In genomic region chr19:11563530-11563929, GRCh38 we compare ENCODE assay signal across 22 cellular contexts. TPM values are rescaled to one million over a fixed set of nuclear protein-coding genes. Genes with fewer than 3 reads are reported as not detected.
DNase-seq lines count a peak whose midpoint lies in the region; ATAC-seq and TF ChIP-seq lines count a peak whose summit lies in the region.
"Had no signal": no experiment of that assay in that cellular context is flagged by ENCODE, and none has a peak within 500 bp of the region (broad histone marks: within the 10 kb centered on the region; RNA-seq: fewer than 3 reads in every experiment).

No MANE protein-coding gene starts in this region.

- no peak overlapping the region for H3K4me3 Mint-ChIP-seq in activated T-helper 2 cell treated with anti-CD3 and anti-CD28 coated beads, Interferon-gamma antibody, Interleukin-2, Interleukin-4, amounts not matched to agents 10 μg/mL and 5 μg/mL and 100 μg/mL, durations not matched to agents 14 hours and 24 hours and 36 hours (ENCODE audit: low read depth)
- H3K4me3 Mint-ChIP-seq: GM23338 had no signal

- peak overlapping the region; percentile 28 for H3K27ac Mint-ChIP-seq in activated T-helper 2 cell treated with anti-CD3 and anti-CD28 coated beads, Interferon-gamma antibody, Interleukin-2, Interleukin-4, amounts not matched to agents 10 μg/mL and 5 μg/mL and 100 μg/mL, durations not matched to agents 14 hours and 24 hours and 36 hours
- H3K27ac Mint-ChIP-seq: GM23338 had no signal

- no peaks in the 10 kb centered on the region for H3K27me3 Mint-ChIP-seq in activated T-helper 2 cell treated with anti-CD3 and anti-CD28 coated beads, Interferon-gamma antibody, Interleukin-2, Interleukin-4, amounts not matched to agents 10 μg/mL and 5 μg/mL and 100 μg/mL, durations not matched to agents 14 hours and 24 hours and 36 hours (ENCODE audit: low read depth)

- H3K4me3 ChIP-seq in DOHH2 (ENCODE audit: low read length) (0 out of 2 replicates have a peak overlapping the region, but pooled peaks have one; percentile 3), OCI-LY7 (ENCODE audit: low read depth, low read length, poor library complexity, severe bottlenecking) (no peak overlapping the region), spleen (no peak overlapping the region)
- H3K4me3 ChIP-seq: GM23338, Peyer's patch, SK-N-MC had no signal

- TF ChIP-seq POLR2A in spleen (IDR thresholded peaks at IDR 0.05): no peak

- BruUV-seq in OCI-LY7 (replicated peaks; lab: Mats Ljungman, UMichigan): no TSS peak

- CTCF ChIA-PET in OCI-LY7 (lab: Charles Lee; ENCODE audit: unreplicated experiment) (no interaction called here), RWPE1 (lab: Yijun Ruan, JAX) (interaction anchor here (1.1 kb wide), 1 partner anchor 24 kb away, joined by 3 read pairs; no protein-coding TSS in a partner anchor)

- WGBS in spleen, 5 donors: 72 to 84% (median 75%) methylated on average over 8 of the region's 8 CpGs

- H4K20me1 ChIP-seq in DOHH2 (ENCODE audit: control insufficient read depth, insufficient read depth, low read depth, low read length): no peaks in the 10 kb centered on the region; the same call in 1 of the 2 replicates
- peaks cover 3% of the 10 kb centered on the region; the same call in 1 of the 2 replicates for H4K20me1 ChIP-seq in OCI-LY7 (ENCODE audit: insufficient read depth, low read length)

- POLR2A ChIA-PET in OCI-LY7 (lab: Charles Lee) (interaction anchor here (1.0 to 1.1 kb wide), 2 partner anchors 15 to 34 kb away, joined by 3 read pairs; partner anchors contain the start of gene ECSIT), RWPE1 (lab: Yijun Ruan, JAX; ENCODE audit: low non-redundant PET) (no interaction called here)

- H3K27me3 ChIP-seq in DOHH2 (ENCODE audit: control insufficient read depth, low read length) (no peaks in the 10 kb centered on the region), spleen (replicated peaks in 1 of 7) (no peaks in the 10 kb centered on the region)
- H3K27me3 ChIP-seq: Peyer's patch had no signal

- H3K9me3 ChIP-seq in DOHH2 (ENCODE audit: control insufficient read depth, insufficient read depth, low read length) (no peaks in the 10 kb centered on the region), OCI-LY7 (ENCODE audit: low read length) (no peaks in the 10 kb centered on the region), spleen (no peaks in the 10 kb centered on the region)
- H3K9me3 ChIP-seq: Peyer's patch had no signal

- H3K36me3 ChIP-seq in DOHH2 (ENCODE audit: control insufficient read depth, low read length): peaks cover 14% of the 10 kb centered on the region
- no peaks in the 10 kb centered on the region for H3K36me3 ChIP-seq in OCI-LY7 (ENCODE audit: insufficient read depth, low read length)
- H3K36me3 ChIP-seq in spleen: no peaks in the 10 kb centered on the region
- H3K36me3 ChIP-seq: Peyer's patch had no signal

- H3K4me1 ChIP-seq in DOHH2 (ENCODE audit: control insufficient read depth, low read length) (peaks cover 75% of the 10 kb centered on the region), OCI-LY7 (ENCODE audit: insufficient read depth, low read length, poor library complexity, severe bottlenecking) (peaks cover 63% of the 10 kb centered on the region), spleen (peaks cover 14 to 87% (median 31%) of the 10 kb centered on the region in 6 donors)

- peaks cover 53% of the 10 kb centered on the region for H3K79me2 ChIP-seq in DOHH2 (ENCODE audit: control insufficient read depth, low read length)
- peaks cover 19% of the 10 kb centered on the region for H3K79me2 ChIP-seq in OCI-LY7 (ENCODE audit: insufficient read depth, low read depth, low read length)

- H3K27ac ChIP-seq in DOHH2 (ENCODE audit: low read depth, low read length) (peak overlapping the region; percentile 84), OCI-LY7 (ENCODE audit: low read depth, low read length, poor library complexity, severe bottlenecking) (peak overlapping the region; percentile 44), spleen (peak overlapping the region in 5 of 8 donors; percentile 15 to 59 (median 27)), RWPE1 (no peak overlapping the region)
- H3K27ac ChIP-seq: SK-N-MC had no signal

- ATAC-seq in HG02610 (IDR thresholded peaks at IDR 0.05; ENCODE audit: unreplicated experiment): no peak
- ATAC-seq: GM23338 had no signal

- H3K36me3 Mint-ChIP-seq in activated T-helper 2 cell treated with anti-CD3 and anti-CD28 coated beads, Interferon-gamma antibody, Interleukin-2, Interleukin-4, amounts not matched to agents 10 μg/mL and 5 μg/mL and 100 μg/mL, durations not matched to agents 14 hours and 24 hours and 36 hours (ENCODE audit: low read depth): no peaks in the 10 kb centered on the region

- H3K4me2 ChIP-seq in DOHH2 (ENCODE audit: low read length): peak overlapping the region; percentile 59
- H3K4me2 ChIP-seq in OCI-LY7 (ENCODE audit: low read length): peak overlapping the region; percentile 25; the same call in 1 of the 2 replicates
- H3K4me2 ChIP-seq: GM23338 had no signal

- intact Hi-C loops in OCI-LY7 (cut with micrococcal nuclease; ENCODE audit: unreplicated experiment) (no loop called here), spleen (cut with DNase I; ENCODE audit: low total_unique reads) (no loop called here)
- intact Hi-C loops in activated T-helper 2 cell treated with anti-CD3 and anti-CD28 coated beads, Interferon-gamma antibody, Interleukin-2, Interleukin-4, amounts not matched to agents 10 μg/mL and 5 μg/mL and 100 μg/mL, durations not matched to agents 14 hours and 24 hours and 36 hours (cut with micrococcal nuclease): no loop called here

- DNase-seq in OCI-LY7 (ENCODE audit: low spot score) (no peak), spleen (no peak), RWPE1 (ENCODE audit: low spot score) (no peak), NCI-H1048 (lab: John Stamatoyannopoulos, UW) (no peak)
- no peak for DNase-seq in activated T-helper 2 cell treated with anti-CD3 and anti-CD28 coated beads, Interferon-gamma antibody, Interleukin-2, Interleukin-4, amounts not matched to agents 10 μg/mL and 5 μg/mL and 100 μg/mL, durations not matched to agents 14 hours and 24 hours and 36 hours (ENCODE audit: low spot score)
- DNase-seq: ACHN, AML-193, COR-L47, DMS 273 treated with DMSO at 0.1 percent for 48 hours, GDM1, HCEC 1CT, KG1, NCI-H1694 treated with DMSO at 0.1 percent for 48 hours, NCI-H2107, NCI-H510A, NCI-H82, Peyer's patch, SHP77 had no signal

- H3K9me2 ChIP-seq in DOHH2 (replicated peaks; ENCODE audit: control insufficient read depth, low read length) (no peaks in the 10 kb centered on the region), OCI-LY7 (ENCODE audit: insufficient read depth, low read length) (no peaks in the 10 kb centered on the region)

- peaks cover 30% of the 10 kb centered on the region for H3K4me1 Mint-ChIP-seq in activated T-helper 2 cell treated with anti-CD3 and anti-CD28 coated beads, Interferon-gamma antibody, Interleukin-2, Interleukin-4, amounts not matched to agents 10 μg/mL and 5 μg/mL and 100 μg/mL, durations not matched to agents 14 hours and 24 hours and 36 hours (ENCODE audit: low read depth)
- H3K4me1 Mint-ChIP-seq: GM23338 had no signal

- TF ChIP-seq CTCF in DOHH2 (IDR thresholded peaks at IDR 0.05; ENCODE audit: low read depth, low read length, poor library complexity, severe bottlenecking) (no peak), OCI-LY7 (conservative IDR thresholded peaks at IDR 0.05; ENCODE audit: low read length) (no peak), spleen (IDR thresholded peaks at IDR 0.05 in 8 of 11, conservative IDR thresholded peaks at IDR 0.05 in 3 of 11) (no peak), RWPE1 (conservative IDR thresholded peaks at IDR 0.05; ENCODE audit: low read depth) (no peak)

- peaks cover 36% of the 10 kb centered on the region for H3F3A ChIP-seq in DOHH2 (ENCODE audit: control insufficient read depth, insufficient read depth)

- peak overlapping the region; percentile 24; the same call in 1 of the 2 replicates for H2AFZ ChIP-seq in OCI-LY7 (ENCODE audit: low read length)
- H2AFZ ChIP-seq: GM23338 had no signal

- no peaks in the 10 kb centered on the region for H3K9me3 Mint-ChIP-seq in activated T-helper 2 cell treated with anti-CD3 and anti-CD28 coated beads, Interferon-gamma antibody, Interleukin-2, Interleukin-4, amounts not matched to agents 10 μg/mL and 5 μg/mL and 100 μg/mL, durations not matched to agents 14 hours and 24 hours and 36 hours
- H3K9me3 Mint-ChIP-seq: GM23338 had no signal

RNA-seq across cellular contexts. Expression of gene ELOF1, which starts 4.5 kb away (rescaled TPM):
- 48.9 and 60.5 TPM in 2 replicates for total RNA-seq in OCI-LY7 (2014; rRNA removed; shearing (Covaris generic))
- total RNA-seq in OCI-LY7 (2022) (69.0 and 73.2 TPM in 2 replicates), spleen (10 to 100 TPM; 21.8 to 44.6 (median 36.3) TPM)
- total RNA-seq in activated T-helper 2 cell treated with anti-CD3 and anti-CD28 coated beads, Interferon-gamma antibody, Interleukin-2, Interleukin-4, amounts not matched to agents 10 μg/mL and 5 μg/mL and 100 μg/mL, durations not matched to agents 14 hours and 24 hours and 36 hours: 64.1 and 68.3 TPM in 2 replicates
- 10 to 100 TPM; 63.1 to 77.1 (median 67.8) TPM for polyA plus RNA-seq in spleen

RNA-seq across cellular contexts. Expression of gene ACP5, which starts 13.9 kb away (rescaled TPM):
- total RNA-seq in OCI-LY7 (2014; rRNA removed; shearing (Covaris generic)): 13.3 and 21.6 TPM in 2 replicates
- 16.3 and 17.4 TPM in 2 replicates for total RNA-seq in OCI-LY7 (2022)
- 25.4 and 27.0 TPM in 2 replicates for total RNA-seq in activated T-helper 2 cell treated with anti-CD3 and anti-CD28 coated beads, Interferon-gamma antibody, Interleukin-2, Interleukin-4, amounts not matched to agents 10 μg/mL and 5 μg/mL and 100 μg/mL, durations not matched to agents 14 hours and 24 hours and 36 hours
- total RNA-seq in spleen: 10 to 100 TPM; 41.7 to 74.4 (median 64.5) TPM
- 100 to 1,000 TPM in 2 of 3 donors, 10 to 100 TPM in 1; 91.6 to 332 (median 200) TPM for polyA plus RNA-seq in spleen

RNA-seq across cellular contexts. Expression of gene CNN1, which starts 24.9 kb away (rescaled TPM):
- not detected in 2 replicates for total RNA-seq in OCI-LY7 (2014; rRNA removed; shearing (Covaris generic))
- total RNA-seq in OCI-LY7 (2022): not detected in 2 replicates
- not detected in 2 replicates for total RNA-seq in activated T-helper 2 cell treated with anti-CD3 and anti-CD28 coated beads, Interferon-gamma antibody, Interleukin-2, Interleukin-4, amounts not matched to agents 10 μg/mL and 5 μg/mL and 100 μg/mL, durations not matched to agents 14 hours and 24 hours and 36 hours
- total RNA-seq in spleen: 1 to 10 TPM; 1.5 to 9.7 (median 7.7) TPM
- 10 to 100 TPM in 2 of 3 donors, 1 to 10 TPM in 1; 5.3 to 13.0 (median 12.6) TPM for polyA plus RNA-seq in spleen

RNA-seq across cellular contexts. Expression of gene ZNF627, which starts 33.8 kb away (rescaled TPM):
- total RNA-seq in OCI-LY7 (2014; rRNA removed; shearing (Covaris generic)): 8.0 and 11.0 TPM in 2 replicates
- 16.0 and 16.8 TPM in 2 replicates for total RNA-seq in OCI-LY7 (2022)
- 8.3 and 10.9 TPM in 2 replicates for total RNA-seq in activated T-helper 2 cell treated with anti-CD3 and anti-CD28 coated beads, Interferon-gamma antibody, Interleukin-2, Interleukin-4, amounts not matched to agents 10 μg/mL and 5 μg/mL and 100 μg/mL, durations not matched to agents 14 hours and 24 hours and 36 hours
- 10 to 100 TPM; 11.6 to 14.5 (median 12.9) TPM for total RNA-seq in spleen
- 1 to 10 TPM; 4.5 to 8.6 (median 8.1) TPM for polyA plus RNA-seq in spleen

RNA-seq across cellular contexts. Expression of gene ECSIT, which starts 34.6 kb away (rescaled TPM):
- 40.6 and 52.4 TPM in 2 replicates for total RNA-seq in OCI-LY7 (2014; rRNA removed; shearing (Covaris generic))
- total RNA-seq in OCI-LY7 (2022) (59.3 and 59.5 TPM in 2 replicates), spleen (10 to 100 TPM; 30.2 to 37.6 (median 35.4) TPM)
- total RNA-seq in activated T-helper 2 cell treated with anti-CD3 and anti-CD28 coated beads, Interferon-gamma antibody, Interleukin-2, Interleukin-4, amounts not matched to agents 10 μg/mL and 5 μg/mL and 100 μg/mL, durations not matched to agents 14 hours and 24 hours and 36 hours: 42.7 and 43.5 TPM in 2 replicates
- 10 to 100 TPM; 41.6 to 55.1 (median 52.1) TPM for polyA plus RNA-seq in spleen
